In genomic region chr7:93623816-93624215, GRCh38 we compare ENCODE assay signal across 9 cellular contexts. TPM values are rescaled to one million over a fixed set of nuclear protein-coding genes. Genes with fewer than 3 reads are reported as not detected.
"Had no signal": no experiment of that assay in that cellular context is flagged by ENCODE, and none has a peak within 500 bp of the region (broad histone marks: within the 10 kb centered on the region; RNA-seq: fewer than 3 reads in every experiment).

No MANE protein-coding gene starts in this region.

- FAIRE-seq: G401.6, GM12878, GM12891, GM12892, GM18507, GM19239 had no signal

- DNase-seq: GDM1, GF-D8 had no signal

- H3K4me3 ChIP-seq: GM12878 had no signal

- ATAC-seq: GM12878 had no signal

RNA-seq across cellular contexts. Expression of gene CALCR, which starts 49.3 kb away (rescaled TPM):
- total RNA-seq: G401, GM12878 had no signal
- polyA plus RNA-seq: GM12878 had no signal
